ENCODE assay signal across 8 cellular contexts in the genomic region with DNA sequence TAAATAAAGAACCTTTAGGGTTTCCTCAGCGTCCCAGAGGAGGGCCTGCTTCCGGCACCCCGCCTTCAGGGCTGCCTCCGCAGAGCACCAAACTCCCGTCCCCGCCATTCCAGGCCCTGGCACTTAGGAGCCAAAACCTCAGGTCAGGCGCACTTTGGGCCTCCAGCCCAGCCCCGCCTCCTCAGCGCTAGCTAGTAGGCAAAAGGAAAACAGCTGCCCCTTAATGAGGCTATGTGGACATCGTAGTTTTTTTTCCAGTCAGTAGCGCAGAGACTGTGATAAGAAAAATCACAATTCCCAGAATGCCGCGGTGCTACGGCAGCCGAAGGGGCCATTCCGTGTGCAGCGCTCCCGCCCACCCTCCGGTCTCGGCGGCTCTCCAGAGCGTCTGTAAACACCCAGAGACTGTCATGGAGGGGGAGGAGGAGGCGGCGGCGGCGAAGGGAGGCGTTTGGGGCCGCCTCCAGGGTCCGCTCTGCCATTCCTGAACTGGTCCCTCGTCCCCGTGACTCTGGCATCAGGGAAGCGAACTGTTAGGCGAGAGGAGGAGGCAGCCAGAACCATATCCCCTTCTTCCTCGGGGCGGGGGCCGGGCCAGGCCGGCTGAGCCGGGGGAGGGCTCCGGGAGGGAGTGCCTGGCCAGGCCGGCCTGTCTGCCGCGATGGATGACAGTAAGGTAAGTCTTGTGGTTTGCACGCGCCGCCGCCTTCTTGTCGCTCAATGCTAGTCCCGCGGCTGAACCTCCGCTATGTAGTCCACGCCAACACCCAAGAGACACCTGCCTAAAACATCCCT. TPM values are rescaled to one million over a fixed set of nuclear protein-coding genes. Genes with fewer than 3 reads are reported as not detected.
DNase-seq lines count a peak whose midpoint lies in the region; ATAC-seq, FAIRE-seq and TF ChIP-seq lines count a peak whose summit lies in the region.

CREBL2 (plus strand) TSS at position 365 of the 795 bp plus-strand sequence; CDS start at position 662, 297 bp downstream.

- peaks cover 33% of the 10 kb centered on the region for H3K4me1 Mint-ChIP-seq in chondrocyte (ENCODE audit: low read depth)

- peak within 1 kb of the TSS; percentile 63 to 74 for H3K9ac ChIP-seq in kidney (ENCODE audit: low read length in 2 of 2)

- peak within 1 kb of the TSS; percentile 90 to 91 for H3K4me3 ChIP-seq in kidney (ENCODE audit: low read length in 2 of 2)

- FAIRE-seq in kidney (lab: Jason Lieb, UNC), result peak; percentile 46

- peak within 1 kb of the TSS; percentile 85 to 91 for H3K27ac ChIP-seq in kidney (ENCODE audit: low read depth in 2 of 2, low read length in 2 of 2)

- no peaks in the 10 kb centered on the region for H3K9me3 ChIP-seq in kidney (ENCODE audit: control insufficient read depth in 1 of 2, low read length in 2 of 2)

- no peaks in the 10 kb centered on the region for H3K36me3 ChIP-seq in kidney (ENCODE audit: control insufficient read depth in 1 of 2, insufficient read depth in 2 of 2, low read length in 2 of 2)

- H3K4me1 ChIP-seq in kidney (ENCODE audit: control insufficient read depth in 1 of 2, insufficient read depth in 1 of 2, low read depth in 1 of 2, low read length in 2 of 2), result peaks cover 5 to 7% of the 10 kb centered on the region in 2 donors

- ATAC-seq in GM19023 (IDR thresholded peaks at IDR 0.05; ENCODE audit: unreplicated experiment), result peak; percentile 82
- peak; percentile 74 for ATAC-seq in HG03280 (IDR thresholded peaks at IDR 0.05; ENCODE audit: unreplicated experiment)

- peak within 1 kb of the TSS; percentile 94 for H3K27ac Mint-ChIP-seq in chondrocyte (ENCODE audit: unreplicated experiment)

- no peaks in the 10 kb centered on the region for H3K27me3 Mint-ChIP-seq in chondrocyte (ENCODE audit: low read depth)

- TF ChIP-seq CTCF in AG09319 (IDR thresholded peaks at IDR 0.05; ENCODE audit: low read depth, low read length) (no peak), chondrocyte (IDR thresholded peaks at IDR 0.05) (no peak), kidney (IDR thresholded peaks at IDR 0.05; ENCODE audit: borderline replicate concordance, extremely low read depth, insufficient read depth) (no peak)

- no peaks in the 10 kb centered on the region for H3K36me3 Mint-ChIP-seq in chondrocyte (ENCODE audit: low read depth)

- DNase-seq in AG09319 (ENCODE audit: extremely low read depth, low read depth) (peak; percentile 90), NCI-H446 (lab: John Stamatoyannopoulos, UW) (peak; percentile 92 to 95), chondrocyte (ENCODE audit: low spot score) (peak; percentile 92), kidney (peak; percentile 97)
- DNase-seq in activated CD4-positive, alpha-beta T cell treated with anti-CD3 and anti-CD28 coated beads for 24 hours (ENCODE audit: low read depth in 2 of 2), result peak; percentile 74 to 75
- peak; percentile 89 for DNase-seq in stimulated activated CD4-positive, alpha-beta T cell treated with anti-CD3 and anti-CD28 coated beads, Interleukin-15, amount 100 ng/mL, for 24 hours

- no peaks in the 10 kb centered on the region for H3K9me3 Mint-ChIP-seq in chondrocyte (ENCODE audit: low read depth)

- intact Hi-C loops in kidney (cut with DNase I), result no loop called here

- peak within 1 kb of the TSS; percentile 85 for H3K4me3 Mint-ChIP-seq in chondrocyte (ENCODE audit: unreplicated experiment)

RNA-seq across cellular contexts. Expression of gene CREBL2, which starts in this region (rescaled TPM):
- 11.3 to 14.4 TPM (median 11.4 TPM) in 3 replicates for total RNA-seq in chondrocyte
- 38.6 TPM for total RNA-seq in kidney
- 35.8 TPM for polyA plus RNA-seq in kidney (ENCODE audit: insufficient read depth, low read depth, low replicate concordance)

Comparison
In these comparisons a context has a peak if more than half of its experiments do, and no peak if none do; other contexts are left out.
1. Peak in every context shown above with its lines: DNase-seq, ATAC-seq, H3K4me3 ChIP-seq and H3K27ac ChIP-seq.